In genomic region chr2:231373786-231374185, GRCh38 we compare ENCODE assay signal across 20 cellular contexts. TPM values are rescaled to one million over a fixed set of nuclear protein-coding genes. Genes with fewer than 3 reads are reported as not detected.
"Had no signal": no experiment of that assay in that cellular context is flagged by ENCODE, and none has a peak within 500 bp of the region (broad histone marks: within the 10 kb centered on the region; RNA-seq: fewer than 3 reads in every experiment).

No MANE protein-coding gene starts in this region.

- DNase-seq: activated CD4-positive, alpha-beta T cell treated with anti-CD3 and anti-CD28 coated beads for 1 hour; activated CD4-positive, alpha-beta T cell treated with anti-CD3 and anti-CD28 coated beads, Interleukin-2, amount 50 U/mL, for 1 hour; activated CD8-positive, alpha-beta T cell treated with anti-CD3 and anti-CD28 coated beads, Interleukin-2, amount 10 ng/mL, durations not matched to agents 7 days and 5 days; activated gamma-delta T cell treated with Interleukin-2 at 50 U/mL for 16 hours; activated T-cell treated with anti-CD3 and anti-CD28 coated beads, Interleukin-2, amount 50 U/mL, for 1 hour; brain microvascular endothelial cell; dorsolateral prefrontal cortex; glutamatergic neuron; hippocampal formation; left ventricle myocardium superior; naive thymus-derived CD8-positive, alpha-beta T cell; retina; spleen; stimulated activated CD4-positive, alpha-beta T cell treated with anti-CD3 and anti-CD28 coated beads, Interleukin-4, amount 100 ng/mL, for 1 hour; stimulated activated naive CD4-positive, alpha-beta T cell; T-helper 9 cell had no signal

- H3K36me3 ChIP-seq: brain microvascular endothelial cell, spleen, thoracic aorta had no signal

- H3K27me3 ChIP-seq: ascending aorta, brain microvascular endothelial cell, dorsolateral prefrontal cortex, esophagus muscularis mucosa, spleen had no signal

- H3K9me3 ChIP-seq: ascending aorta, esophagus muscularis mucosa, spleen, thoracic aorta had no signal

- H3K4me1 ChIP-seq: ascending aorta had no signal

- ATAC-seq: activated CD8-positive, alpha-beta T cell treated with anti-CD3 and anti-CD28 coated beads, Interleukin-2, amount 10 ng/mL, durations not matched to agents 7 days and 5 days; left ventricle myocardium superior; naive thymus-derived CD8-positive, alpha-beta T cell had no signal

- H3K4me3 ChIP-seq: ascending aorta, dorsolateral prefrontal cortex, esophagus muscularis mucosa, spleen, thoracic aorta had no signal

- H3K27ac ChIP-seq: ascending aorta, brain microvascular endothelial cell, dorsolateral prefrontal cortex, esophagus muscularis mucosa, spleen, thoracic aorta had no signal

RNA-seq across cellular contexts. Expression of gene B3GNT7, which starts 21.7 kb away (rescaled TPM):
- total RNA-seq: T-helper 1 cell treated with Interleukin-12 subunit alpha and Interleukin-12 subunit beta and Interleukin-4 antibody, amounts not matched to agents 30 ng/mL and 1 ng/mL, for 36 hours had no signal
